Comparison of ENCODE assay signal across 1 cellular context in genomic region chr19:29665826-29666633, GRCh38.
TF ChIP-seq lines count a peak whose summit lies in the region.

No MANE protein-coding gene starts in this region.

TF ChIP-seq in HepG2, 621 proteins besides CTCF, POLR2A, EP300 and RAD21 (continued from another document and continues in another):
- TF ChIP-seq LRRFIP1 (CRISPR knock-in tag; conservative IDR thresholded peaks at IDR 0.05) = no peak
- no peak for TF ChIP-seq ZNF260 (CRISPR knock-in tag; IDR thresholded peaks at IDR 0.05; ENCODE audit: borderline replicate concordance, low read depth)
- no peak for TF ChIP-seq REPIN1 (CRISPR knock-in tag; IDR thresholded peaks at IDR 0.05; ENCODE audit: borderline replicate concordance, low read depth)
- TF ChIP-seq CSRNP2 (CRISPR knock-in tag; conservative IDR thresholded peaks at IDR 0.05; ENCODE audit: low read depth) = no peak
- TF ChIP-seq ZHX2 (IDR thresholded peaks at IDR 0.05; ENCODE audit: low read depth) = no peak
- no peak for TF ChIP-seq ZHX2 (CRISPR knock-in tag; IDR thresholded peaks at IDR 0.05; ENCODE audit: borderline replicate concordance)
- TF ChIP-seq SIN3A (IDR thresholded peaks at IDR 0.05; ENCODE audit: borderline replicate concordance, low read depth, low read length) = peak; percentile 53; the same call in 1 of the 2 replicates
- peak; percentile 99 for TF ChIP-seq ZNF263 (CRISPR knock-in tag; IDR thresholded peaks at IDR 0.05)
- TF ChIP-seq ZSCAN21 (CRISPR knock-in tag; IDR thresholded peaks at IDR 0.05; ENCODE audit: borderline replicate concordance) = no peak
- peak in 1 of 2 experiments; percentile 36; a peak in 1 of 4 replicates for TF ChIP-seq ATF4 (CRISPR knock-in tag; IDR thresholded peaks at IDR 0.05)
- TF ChIP-seq ZNF138 (CRISPR knock-in tag; IDR thresholded peaks at IDR 0.05; ENCODE audit: low read depth) = no peak
- peak; percentile 35 for TF ChIP-seq NR2F6 (IDR thresholded peaks at IDR 0.05)
- TF ChIP-seq NR2F6 (CRISPR knock-in tag; IDR thresholded peaks at IDR 0.05) = peak; percentile 57; the same call in 1 of the 2 replicates
- TF ChIP-seq ZBTB37 (CRISPR knock-in tag; IDR thresholded peaks at IDR 0.05) = no peak
- no peak for TF ChIP-seq ZNF570 (CRISPR knock-in tag; IDR thresholded peaks at IDR 0.05; ENCODE audit: borderline replicate concordance)
- no peak for TF ChIP-seq FOSL2 (CRISPR knock-in tag; IDR thresholded peaks at IDR 0.05)
- no peak for TF ChIP-seq ZSCAN30 (CRISPR knock-in tag; IDR thresholded peaks at IDR 0.05)
- 0 out of 2 replicates have a peak, but pooled peaks have one; percentile 41 for TF ChIP-seq ZNF556 (CRISPR knock-in tag; IDR thresholded peaks at IDR 0.05; ENCODE audit: borderline replicate concordance)
- TF ChIP-seq ZNF512 (CRISPR knock-in tag; IDR thresholded peaks at IDR 0.05) = no peak
- TF ChIP-seq ZNF34 (CRISPR knock-in tag; IDR thresholded peaks at IDR 0.05; ENCODE audit: borderline replicate concordance) = no peak
- no peak for TF ChIP-seq SNRNP70 (IDR thresholded peaks at IDR 0.05; ENCODE audit: low read depth, low read length)
- no peak for TF ChIP-seq ZNF282 (IDR thresholded peaks at IDR 0.05; ENCODE audit: partially characterized antibody)
- no peak for TF ChIP-seq ZNF7 (CRISPR knock-in tag; IDR thresholded peaks at IDR 0.05)
- TF ChIP-seq ZNF280D (CRISPR knock-in tag; IDR thresholded peaks at IDR 0.05) = 0 out of 2 replicates have a peak, but pooled peaks have one; percentile 33
- 0 out of 2 replicates have a peak, but pooled peaks have one; percentile 32 for TF ChIP-seq SKIL (CRISPR knock-in tag; IDR thresholded peaks at IDR 0.05; ENCODE audit: borderline replicate concordance)
- no peak for TF ChIP-seq STAT5B (CRISPR knock-in tag; IDR thresholded peaks at IDR 0.05)
- TF ChIP-seq ZNF710 (CRISPR knock-in tag; IDR thresholded peaks at IDR 0.05; ENCODE audit: borderline replicate concordance) = no peak
- no peak for TF ChIP-seq NONO (IDR thresholded peaks at IDR 0.05)
- TF ChIP-seq NONO (CRISPR knock-in tag; conservative IDR thresholded peaks at IDR 0.05) = 0 out of 2 replicates have a peak, but pooled peaks have one; percentile 10
- no peak for TF ChIP-seq ELF4 (CRISPR knock-in tag; IDR thresholded peaks at IDR 0.05; ENCODE audit: borderline replicate concordance)
- peak; percentile 13; the same call in 1 of the 2 replicates for TF ChIP-seq PHF8 (CRISPR knock-in tag; IDR thresholded peaks at IDR 0.05)
